Comparison of ENCODE assay signal across 1 cellular context in genomic region chr10:32982911-32983310, GRCh38.
TF ChIP-seq lines count a peak whose summit lies in the region.

No MANE protein-coding gene starts in this region.

TF ChIP-seq in IMR-90, 13 proteins besides CTCF, POLR2A, EP300 and RAD21 (continued from another document):
- TF ChIP-seq USF2 (IDR thresholded peaks at IDR 0.05; ENCODE audit: low read depth, low read length) (no peak), CHD1 (IDR thresholded peaks at IDR 0.05; ENCODE audit: low read depth, low read length) (no peak), SMC3 (IDR thresholded peaks at IDR 0.05; ENCODE audit: low read depth, low read length) (no peak), FOS (IDR thresholded peaks at IDR 0.05; ENCODE audit: low read depth, low read length) (no peak), MAFK (IDR thresholded peaks at IDR 0.05; ENCODE audit: low read depth, low read length) (no peak), MXI1 (IDR thresholded peaks at IDR 0.05; ENCODE audit: borderline replicate concordance, low read depth, low read length) (no peak), ELK1 (IDR thresholded peaks at IDR 0.05; ENCODE audit: borderline replicate concordance, low read depth, low read length) (no peak), RCOR1 (IDR thresholded peaks at IDR 0.05; ENCODE audit: insufficient replicate concordance, low read length) (no peak), CEBPB (IDR thresholded peaks at IDR 0.05; ENCODE audit: low read depth, low read length) (no peak), MAZ (IDR thresholded peaks at IDR 0.05; ENCODE audit: borderline replicate concordance, low read depth, low read length) (no peak), BHLHE40 (IDR thresholded peaks at IDR 0.05; ENCODE audit: low read depth, low read length) (no peak), NFE2L2 (IDR thresholded peaks at IDR 0.05; ENCODE audit: low read depth, low read length) (no peak)
